ENCODE assay signal across 1 cellular context in genomic region chr19:50772408-50773311, GRCh38.
TF ChIP-seq lines count a peak whose summit lies in the region.

No MANE protein-coding gene starts in this region.

TF ChIP-seq in K562, 482 proteins besides CTCF, POLR2A, EP300 and RAD21 (continues in another document):
- TF ChIP-seq RBM25 (IDR thresholded peaks at IDR 0.05; ENCODE audit: low read depth, low read length, severe bottlenecking) (peak; percentile 90), ZFP30 (CRISPR knock-in tag; IDR thresholded peaks at IDR 0.05; ENCODE audit: borderline replicate concordance) (no peak), YBX1 (IDR thresholded peaks at IDR 0.05) (no peak), ZNF586 (CRISPR knock-in tag; conservative IDR thresholded peaks at IDR 0.05) (no peak), SETDB1 (IDR thresholded peaks at IDR 0.05; ENCODE audit: low read length) (no peak), ZNF217 (CRISPR knock-in tag; IDR thresholded peaks at IDR 0.05) (no peak), CCAR2 (IDR thresholded peaks at IDR 0.05; ENCODE audit: low read depth, low read length) (no peak), ZNF133 (CRISPR knock-in tag; IDR thresholded peaks at IDR 0.05) (no peak), TRIM28 (IDR thresholded peaks at IDR 0.05) (no peak), ZNF3 (CRISPR knock-in tag; IDR thresholded peaks at IDR 0.05) (no peak), OTX1 (CRISPR knock-in tag; IDR thresholded peaks at IDR 0.05) (no peak), ZNF316 (IDR thresholded peaks at IDR 0.05) (no peak), ZNF311 (CRISPR knock-in tag; IDR thresholded peaks at IDR 0.05) (no peak), PTRF (tag; IDR thresholded peaks at IDR 0.05) (no peak), RBM22 (IDR thresholded peaks at IDR 0.05; ENCODE audit: low read depth, low read length, poor library complexity, severe bottlenecking) (no peak), DPF2 (IDR thresholded peaks at IDR 0.05) (no peak), KAT8 (IDR thresholded peaks at IDR 0.05; ENCODE audit: low read depth) (no peak), ILF3 (IDR thresholded peaks at IDR 0.05; ENCODE audit: borderline replicate concordance) (no peak), EP400 (IDR thresholded peaks at IDR 0.05) (no peak), IRF2 (CRISPR knock-in tag; IDR thresholded peaks at IDR 0.05) (no peak), ZNF76 (CRISPR knock-in tag; IDR thresholded peaks at IDR 0.05; ENCODE audit: borderline replicate concordance) (no peak), NFYB (IDR thresholded peaks at IDR 0.05; ENCODE audit: extremely low read depth, insufficient read length) (peak; percentile 100), MAFF (IDR thresholded peaks at IDR 0.05; ENCODE audit: low read length) (no peak), NRF1 (conservative IDR thresholded peaks at IDR 0.05 in 1 of 2, IDR thresholded peaks at IDR 0.05 in 1 of 2) (no peak), POLR2G (IDR thresholded peaks at IDR 0.05; ENCODE audit: low read depth, low read length) (no peak), HCFC1 (IDR thresholded peaks at IDR 0.05; ENCODE audit: low read depth, low read length) (peak; percentile 88), POLR2AphosphoS5 (IDR thresholded peaks at IDR 0.05; ENCODE audit: control insufficient read depth, insufficient read depth, low read depth, low read length) (no peak), ZNF41 (CRISPR knock-in tag; conservative IDR thresholded peaks at IDR 0.05) (no peak), CHD7 (IDR thresholded peaks at IDR 0.05; ENCODE audit: low read depth, low read length) (no peak), TFAP4 (CRISPR knock-in tag; IDR thresholded peaks at IDR 0.05; ENCODE audit: borderline replicate concordance) (no peak), MYBL2 (IDR thresholded peaks at IDR 0.05; ENCODE audit: low read depth) (no peak), MYBL2 (CRISPR knock-in tag; IDR thresholded peaks at IDR 0.05; ENCODE audit: borderline replicate concordance) (no peak), ASH1L (IDR thresholded peaks at IDR 0.05; ENCODE audit: borderline replicate concordance, low read depth, partially characterized antibody) (peak; percentile 33), GTF2A2 (tag; IDR thresholded peaks at IDR 0.05) (no peak), NFE2 (IDR thresholded peaks at IDR 0.05; ENCODE audit: low read depth) (no peak), ZNF609 (CRISPR knock-in tag; IDR thresholded peaks at IDR 0.05; ENCODE audit: borderline replicate concordance) (no peak), XRCC3 (IDR thresholded peaks at IDR 0.05) (no peak), SIRT6 (IDR thresholded peaks at IDR 0.05; ENCODE audit: low read depth, low read length) (no peak), SP2 (IDR thresholded peaks at IDR 0.05; ENCODE audit: extremely low read depth, low read depth, low read length, poor library complexity, severe bottlenecking) (no peak)
- TF ChIP-seq, protein P1, sequence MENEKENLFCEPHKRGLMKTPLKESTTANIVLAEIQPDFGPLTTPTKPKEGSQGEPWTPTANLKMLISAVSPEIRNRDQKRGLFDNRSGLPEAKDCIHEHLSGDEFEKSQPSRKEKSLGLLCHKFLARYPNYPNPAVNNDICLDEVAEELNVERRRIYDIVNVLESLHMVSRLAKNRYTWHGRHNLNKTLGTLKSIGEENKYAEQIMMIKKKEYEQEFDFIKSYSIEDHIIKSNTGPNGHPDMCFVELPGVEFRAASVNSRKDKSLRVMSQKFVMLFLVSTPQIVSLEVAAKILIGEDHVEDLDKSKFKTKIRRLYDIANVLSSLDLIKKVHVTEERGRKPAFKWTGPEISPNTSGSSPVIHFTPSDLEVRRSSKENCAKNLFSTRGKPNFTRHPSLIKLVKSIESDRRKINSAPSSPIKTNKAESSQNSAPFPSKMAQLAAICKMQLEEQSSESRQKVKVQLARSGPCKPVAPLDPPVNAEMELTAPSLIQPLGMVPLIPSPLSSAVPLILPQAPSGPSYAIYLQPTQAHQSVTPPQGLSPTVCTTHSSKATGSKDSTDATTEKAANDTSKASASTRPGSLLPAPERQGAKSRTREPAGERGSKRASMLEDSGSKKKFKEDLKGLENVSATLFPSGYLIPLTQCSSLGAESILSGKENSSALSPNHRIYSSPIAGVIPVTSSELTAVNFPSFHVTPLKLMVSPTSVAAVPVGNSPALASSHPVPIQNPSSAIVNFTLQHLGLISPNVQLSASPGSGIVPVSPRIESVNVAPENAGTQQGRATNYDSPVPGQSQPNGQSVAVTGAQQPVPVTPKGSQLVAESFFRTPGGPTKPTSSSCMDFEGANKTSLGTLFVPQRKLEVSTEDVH (IDR thresholded peaks at IDR 0.05; ENCODE audit: low read depth, partially characterized antibody) = no peak
- TF ChIP-seq, protein P2, sequence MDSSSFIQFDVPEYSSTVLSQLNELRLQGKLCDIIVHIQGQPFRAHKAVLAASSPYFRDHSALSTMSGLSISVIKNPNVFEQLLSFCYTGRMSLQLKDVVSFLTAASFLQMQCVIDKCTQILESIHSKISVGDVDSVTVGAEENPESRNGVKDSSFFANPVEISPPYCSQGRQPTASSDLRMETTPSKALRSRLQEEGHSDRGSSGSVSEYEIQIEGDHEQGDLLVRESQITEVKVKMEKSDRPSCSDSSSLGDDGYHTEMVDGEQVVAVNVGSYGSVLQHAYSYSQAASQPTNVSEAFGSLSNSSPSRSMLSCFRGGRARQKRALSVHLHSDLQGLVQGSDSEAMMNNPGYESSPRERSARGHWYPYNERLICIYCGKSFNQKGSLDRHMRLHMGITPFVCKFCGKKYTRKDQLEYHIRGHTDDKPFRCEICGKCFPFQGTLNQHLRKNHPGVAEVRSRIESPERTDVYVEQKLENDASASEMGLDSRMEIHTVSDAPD (CRISPR knock-in tag; IDR thresholded peaks at IDR 0.05) = no peak
- TF ChIP-seq, protein P3, sequence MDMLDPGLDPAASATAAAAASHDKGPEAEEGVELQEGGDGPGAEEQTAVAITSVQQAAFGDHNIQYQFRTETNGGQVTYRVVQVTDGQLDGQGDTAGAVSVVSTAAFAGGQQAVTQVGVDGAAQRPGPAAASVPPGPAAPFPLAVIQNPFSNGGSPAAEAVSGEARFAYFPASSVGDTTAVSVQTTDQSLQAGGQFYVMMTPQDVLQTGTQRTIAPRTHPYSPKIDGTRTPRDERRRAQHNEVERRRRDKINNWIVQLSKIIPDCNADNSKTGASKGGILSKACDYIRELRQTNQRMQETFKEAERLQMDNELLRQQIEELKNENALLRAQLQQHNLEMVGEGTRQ (CRISPR knock-in tag; IDR thresholded peaks at IDR 0.05) = peak; percentile 94
